In genomic region chr3:169662215-169663070, GRCh38 we compare ENCODE assay signal across 8 cellular contexts.
DNase-seq lines count a peak whose midpoint lies in the region; ATAC-seq lines count a peak whose summit lies in the region.

No MANE protein-coding gene starts in this region.

- DNase-seq in Ammon's horn (ENCODE audit: low spot score) (peak; percentile 51), NCI-H2171 treated with DMSO at 0.1 percent for 48 hours (lab: John Stamatoyannopoulos, UW) (peak; percentile 63), germinal center (ENCODE audit: low spot score) (peak; percentile 78), OCI-M2 (lab: John Stamatoyannopoulos, UW; ENCODE audit: unreplicated experiment) (no peak)
- DNase-seq in activated T-cell treated with anti-CD3 and anti-CD28 coated beads, Interleukin-2, amount 50 U/mL, for 48 hours, result peak; percentile 66 to 71

- peaks cover 4% of the 10 kb centered on the region for H3K9me3 ChIP-seq in neuron (ENCODE audit: low read length)

- H3K4me1 ChIP-seq in neuron (ENCODE audit: insufficient read depth, low read length), result peaks cover 33% of the 10 kb centered on the region

- peak overlapping the region; percentile 80 for H3K4me3 ChIP-seq in neuron (ENCODE audit: low read length)

- H2AFZ ChIP-seq in neuron (ENCODE audit: low read depth, low read length), result peak overlapping the region; percentile 90

- H3K27me3 ChIP-seq in neuron (ENCODE audit: insufficient read depth, low read length), result peaks cover 67% of the 10 kb centered on the region

- H3K36me3 ChIP-seq in neuron (ENCODE audit: insufficient read depth, low read length), result no peaks in the 10 kb centered on the region

- peak; percentile 46 for ATAC-seq in GM18868 (IDR thresholded peaks at IDR 0.05; ENCODE audit: unreplicated experiment)
- ATAC-seq in HG03108 (IDR thresholded peaks at IDR 0.05; ENCODE audit: unreplicated experiment), result peak; percentile 42
